ENCODE assay signal across 11 cellular contexts in the genomic region with DNA sequence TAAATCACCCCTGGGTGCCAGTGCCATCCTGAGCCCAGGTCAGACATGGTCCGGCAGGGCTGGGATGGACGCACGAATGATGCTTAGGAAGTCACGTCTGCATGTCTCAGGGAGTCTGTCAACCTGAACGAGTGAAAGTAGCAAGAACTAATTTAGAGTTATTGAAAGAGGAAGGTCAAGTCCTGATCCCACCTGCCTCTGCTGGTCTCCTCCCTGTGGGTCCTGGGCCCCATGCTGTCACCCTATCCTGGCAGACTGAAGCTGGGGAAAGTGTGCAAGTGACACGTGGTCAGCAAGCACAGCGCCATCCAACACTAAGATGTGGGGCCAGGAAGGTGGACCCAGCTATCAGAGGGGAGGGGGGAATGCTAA. TPM values are rescaled to one million over a fixed set of nuclear protein-coding genes. Genes with fewer than 3 reads are reported as not detected.
DNase-seq lines count a peak whose midpoint lies in the region; ATAC-seq, FAIRE-seq and TF ChIP-seq lines count a peak whose summit lies in the region.
"Had no signal": no experiment of that assay in that cellular context is flagged by ENCODE, and none has a peak within 500 bp of the region (broad histone marks: within the 10 kb centered on the region; RNA-seq: fewer than 3 reads in every experiment).

No MANE protein-coding gene starts in this region.

- intact Hi-C loops in sigmoid colon (cut with DNase I) = no loop called here
- intact Hi-C loops in heart right ventricle (cut with DNase I) = no loop called here
- intact Hi-C loops in stomach (cut with DNase I; ENCODE audit: low total_unique reads) = no loop called here

- no peak for TF ChIP-seq EP300 in sigmoid colon (IDR thresholded peaks at IDR 0.05)
- TF ChIP-seq EP300 in stomach (IDR thresholded peaks at IDR 0.05) = no peak

- TF ChIP-seq CTCF in sigmoid colon (IDR thresholded peaks at IDR 0.05) (no peak), heart right ventricle (IDR thresholded peaks at IDR 0.05) (no peak), stomach (IDR thresholded peaks at IDR 0.05) (no peak)

- H3K27ac ChIP-seq in sigmoid colon (no peak overlapping the region), heart right ventricle (no peak overlapping the region), stomach (no peak overlapping the region)
- H3K27ac ChIP-seq: upper lobe of right lung had no signal

- peaks cover 0 to 10% (median 9%) of the 10 kb centered on the region in 4 donors for H3K4me1 ChIP-seq in sigmoid colon
- H3K4me1 ChIP-seq in heart right ventricle = peaks cover 0 to 11% (median 6%) of the 10 kb centered on the region in 9 donors
- peaks cover 0 to 13% (median 11%) of the 10 kb centered on the region in 4 donors for H3K4me1 ChIP-seq in stomach

- no peak overlapping the region for H3K4me3 ChIP-seq in sigmoid colon
- no peak overlapping the region for H3K4me3 ChIP-seq in heart right ventricle
- H3K4me3 ChIP-seq in stomach = no peak overlapping the region
- H3K4me3 ChIP-seq: upper lobe of right lung had no signal

- H3K9me3 ChIP-seq in sigmoid colon (no peaks in the 10 kb centered on the region), heart right ventricle (no peaks in the 10 kb centered on the region), stomach (no peaks in the 10 kb centered on the region)
- H3K9me3 ChIP-seq: upper lobe of right lung had no signal

- H3K36me3 ChIP-seq in sigmoid colon = no peaks in the 10 kb centered on the region
- H3K36me3 ChIP-seq in heart right ventricle = no peaks in the 10 kb centered on the region
- H3K36me3 ChIP-seq in stomach = no peaks in the 10 kb centered on the region
- H3K36me3 ChIP-seq: upper lobe of right lung had no signal

- FAIRE-seq in frontal cortex (lab: Jason Lieb, UNC) = no peak

- peak; percentile 62 for ATAC-seq in GM18858 (IDR thresholded peaks at IDR 0.05; ENCODE audit: unreplicated experiment)
- peak; percentile 60 for ATAC-seq in GM21529 (IDR thresholded peaks at IDR 0.05; ENCODE audit: unreplicated experiment)
- peak; percentile 58 for ATAC-seq in HG03175 (IDR thresholded peaks at IDR 0.05; ENCODE audit: unreplicated experiment)
- ATAC-seq in heart right ventricle = no peak

- H3K27me3 ChIP-seq in sigmoid colon (peaks cover 10 to 20% (median 10%) of the 10 kb centered on the region in 3 donors), heart right ventricle (peaks cover 5 to 78% (median 46%) of the 10 kb centered on the region in 7 donors), stomach (peaks cover 0 to 42% (median 17%) of the 10 kb centered on the region in 3 donors)

- 82 to 87% methylated on average over 7 of the region's 7 CpGs for WGBS in sigmoid colon, 2 donors
- WGBS in heart right ventricle, 2 donors = 85 to 90% methylated on average over 7 of the region's 7 CpGs
- WGBS in stomach, 5 donors = 79 to 88% (median 84%) methylated on average over 7 of the region's 7 CpGs

- no peak for TF ChIP-seq POLR2A in sigmoid colon (IDR thresholded peaks at IDR 0.05)
- TF ChIP-seq POLR2A in stomach (IDR thresholded peaks at IDR 0.05) = no peak

- DNase-seq in sigmoid colon = peak; percentile 55
- DNase-seq in heart right ventricle = no peak
- DNase-seq in NOMO-1 (lab: John Stamatoyannopoulos, UW; ENCODE audit: unreplicated experiment in 2 of 2) = no peak
- no peak for DNase-seq in frontal cortex (ENCODE audit: low spot score in 2 of 2)
- no peak for DNase-seq in stomach
- DNase-seq: activated CD4-positive, alpha-beta T cell treated with anti-CD3 and anti-CD28 coated beads for 48 hours; immature natural killer cell; upper lobe of right lung had no signal

RNA-seq across cellular contexts. Expression of a gene that starts 26.1 kb away (rescaled TPM):
- total RNA-seq in sigmoid colon (1 to 10 TPM in 3 of 4 donors, under 1 TPM in 1; 0.66 to 4.7 (median 1.5) TPM), heart right ventricle (1 to 10 TPM in 9 of 10 donors, under 1 TPM in 1; 0.77 to 3.4 (median 1.9) TPM), frontal cortex (12.6 TPM), stomach (1 to 10 TPM in 4 of 5 donors, not detected in 1; 1.0 to 8.5 (median 1.9) TPM)
- polyA plus RNA-seq in sigmoid colon (1 to 10 TPM in 1 of 3 donors, not detected in 2; 1.1 TPM), heart right ventricle (1 to 10 TPM in 1 of 2 donors, under 1 TPM in 1; 0.44 to 1.2 TPM), stomach (under 1 TPM; 0.31 to 0.63 (median 0.50) TPM)
- polyA plus RNA-seq: immature natural killer cell had no signal

Comparison
In these comparisons a context has a peak if more than half of its experiments do, and no peak if none do; other contexts are left out.
1. ATAC-seq: peak in GM18858 (single experiment), GM21529 (single experiment) and HG03175 (single experiment); none in heart right ventricle (0 of 8).